In the genomic region with DNA sequence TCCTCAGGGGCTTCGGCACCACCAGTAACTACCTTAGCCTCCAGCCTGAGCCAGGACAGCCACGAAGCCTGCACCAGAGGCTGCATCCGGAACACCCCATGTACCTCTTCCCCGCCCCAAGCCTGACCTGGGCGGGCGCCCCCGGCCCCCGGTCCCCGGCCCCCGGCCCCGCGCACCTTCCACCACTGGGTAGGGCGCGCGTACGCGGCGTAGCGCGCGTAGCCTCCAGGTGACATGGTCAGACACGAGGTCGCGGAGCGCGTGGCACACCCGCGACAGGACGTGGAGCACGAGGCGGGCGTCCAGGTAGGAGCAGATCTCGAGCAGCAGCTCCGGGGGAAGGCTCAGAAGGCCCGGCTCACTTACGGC, we compare ENCODE assay signal across 8 cellular contexts. TPM values are rescaled to one million over a fixed set of nuclear protein-coding genes. Genes with fewer than 3 reads are reported as not detected.
DNase-seq lines count a peak whose midpoint lies in the region; ATAC-seq and FAIRE-seq lines count a peak whose summit lies in the region.
"Had no signal": no experiment of that assay in that cellular context is flagged by ENCODE, and none has a peak within 500 bp of the region (broad histone marks: within the 10 kb centered on the region; RNA-seq: fewer than 3 reads in every experiment).

No MANE protein-coding gene starts in this region.

- no peaks in the 10 kb centered on the region for H3K9me3 ChIP-seq in stomach smooth muscle (ENCODE audit: control insufficient read depth in 2 of 2, low read length in 2 of 2)

- peak overlapping the region; percentile 92 to 93 for H3K9ac ChIP-seq in stomach smooth muscle (ENCODE audit: low read length in 2 of 2)

- peaks cover 18% of the 10 kb centered on the region for H3K4me1 ChIP-seq in stomach smooth muscle (ENCODE audit: control insufficient read depth, insufficient read depth, low read length)

- peaks cover 3 to 8% (median 6%) of the 10 kb centered on the region in 3 donors for H3K27me3 Mint-ChIP-seq in immature natural killer cell (ENCODE audit: low read depth in 3 of 3)

- peaks cover 3 to 6% of the 10 kb centered on the region in 2 donors for H3K36me3 ChIP-seq in stomach smooth muscle (ENCODE audit: control insufficient read depth in 2 of 2, insufficient read depth in 2 of 2, low read length in 2 of 2)

- H3K27ac Mint-ChIP-seq in activated naive CD4-positive, alpha-beta T cell treated with anti-CD3 and anti-CD28 coated beads, Interleukin-2, amount 50 U/mL, for 72 hours: peak overlapping the region; percentile 36 to 89
- H3K27ac Mint-ChIP-seq in immature natural killer cell: peak overlapping the region in 5 of 6 donors; percentile 51 to 98 (median 91)

- H3K27ac ChIP-seq in stomach smooth muscle (ENCODE audit: low read length): no peak overlapping the region

- H3K27me3 ChIP-seq in stomach smooth muscle (ENCODE audit: control insufficient read depth in 1 of 2, insufficient read depth in 2 of 2, low read length in 2 of 2): no peaks in the 10 kb centered on the region

- H3K36me3 Mint-ChIP-seq in activated naive CD4-positive, alpha-beta T cell treated with anti-CD3 and anti-CD28 coated beads, Interleukin-2, amount 50 U/mL, for 72 hours: peaks cover 0 to 8% of the 10 kb centered on the region in 2 donors
- peaks cover 0 to 3% (median 0%) of the 10 kb centered on the region in 3 donors for H3K36me3 Mint-ChIP-seq in immature natural killer cell

- in situ Hi-C loops in G401 (cut with HindIII; ENCODE audit: low sequenced_read_pairs): no loop called here

- no peaks in the 10 kb centered on the region for H3K9me3 Mint-ChIP-seq in activated naive CD4-positive, alpha-beta T cell treated with anti-CD3 and anti-CD28 coated beads, Interleukin-2, amount 50 U/mL, for 72 hours
- no peaks in the 10 kb centered on the region for H3K9me3 Mint-ChIP-seq in immature natural killer cell

- FAIRE-seq in GM19239 (lab: Jason Lieb, UNC): no peak

- H3K4me3 ChIP-seq in stomach smooth muscle (ENCODE audit: low read length in 2 of 2): peak overlapping the region; percentile 88 to 94

- H3K4me1 Mint-ChIP-seq in immature natural killer cell: peaks cover 11 to 14% of the 10 kb centered on the region in 2 donors

- peak overlapping the region; percentile 90 to 94 (median 93) for H3K4me3 Mint-ChIP-seq in immature natural killer cell

- ATAC-seq in HG03108 (IDR thresholded peaks at IDR 0.05; ENCODE audit: unreplicated experiment): peak; percentile 2
- peak; percentile 15 to 39 for ATAC-seq in activated naive CD4-positive, alpha-beta T cell treated with anti-CD3 and anti-CD28 coated beads, Interleukin-2, amount 50 U/mL, for 72 hours

- peak; percentile 28 for DNase-seq in GM19239 (ENCODE audit: insufficient read length, low spot score)
- no peak for DNase-seq in activated naive CD4-positive, alpha-beta T cell treated with anti-CD3 and anti-CD28 coated beads, Interleukin-2, amount 50 U/mL, for 72 hours (ENCODE audit: low spot score in 2 of 2)
- no peak for DNase-seq in immature natural killer cell
- no peak for DNase-seq in G401 (ENCODE audit: low spot score)
- no peak for DNase-seq in NCI-H2171 (lab: John Stamatoyannopoulos, UW)

RNA-seq across cellular contexts. Expression of gene FBXW9, which starts 0.5 kb away (rescaled TPM):
- total RNA-seq in activated naive CD4-positive, alpha-beta T cell treated with anti-CD3 and anti-CD28 coated beads, Interleukin-2, amount 50 U/mL, for 72 hours: 1 to 10 TPM; 7.1 to 9.5 TPM
- 1 to 10 TPM; 6.4 to 8.2 (median 8.0) TPM for polyA plus RNA-seq in immature natural killer cell
- 39.2 and 41.6 TPM in 2 replicates for total RNA-seq in G401 (2014; rRNA removed; shearing (Covaris generic))

RNA-seq across cellular contexts. Expression of gene GNG14, which starts 8.2 kb away (rescaled TPM):
- not detected for total RNA-seq in activated naive CD4-positive, alpha-beta T cell treated with anti-CD3 and anti-CD28 coated beads, Interleukin-2, amount 50 U/mL, for 72 hours
- polyA plus RNA-seq in immature natural killer cell: not detected
- total RNA-seq in G401 (2014; rRNA removed; shearing (Covaris generic)): not detected in 2 replicates
- total RNA-seq: temporal lobe had no signal

RNA-seq across cellular contexts. Expression of gene DHPS, which starts 14.3 kb away (rescaled TPM):
- total RNA-seq in activated naive CD4-positive, alpha-beta T cell treated with anti-CD3 and anti-CD28 coated beads, Interleukin-2, amount 50 U/mL, for 72 hours: 100 to 1,000 TPM; 148 to 193 TPM
- 10 to 100 TPM; 70.8 to 76.0 (median 74.4) TPM for polyA plus RNA-seq in immature natural killer cell
- 70.6 and 99.0 TPM in 2 replicates for total RNA-seq in G401 (2014; rRNA removed; shearing (Covaris generic))

RNA-seq across cellular contexts. Expression of gene TNPO2, which starts 27.8 kb away (rescaled TPM):
- total RNA-seq in activated naive CD4-positive, alpha-beta T cell treated with anti-CD3 and anti-CD28 coated beads, Interleukin-2, amount 50 U/mL, for 72 hours: 100 to 1,000 TPM in 1 of 2 donors, 10 to 100 TPM in 1; 89.6 to 100 TPM
- polyA plus RNA-seq in immature natural killer cell: 1 to 10 TPM in 1 of 3 donors, under 1 TPM in 2; 0.46 to 4.0 (median 0.98) TPM
- total RNA-seq in G401 (2014; rRNA removed; shearing (Covaris generic)): 43.9 and 63.1 TPM in 2 replicates

RNA-seq across cellular contexts. Expression of gene WDR83, which starts 29.4 kb away (rescaled TPM):
- total RNA-seq in activated naive CD4-positive, alpha-beta T cell treated with anti-CD3 and anti-CD28 coated beads, Interleukin-2, amount 50 U/mL, for 72 hours: 10 to 100 TPM; 14.9 to 21.8 TPM
- polyA plus RNA-seq in immature natural killer cell: 10 to 100 TPM; 19.9 to 30.1 (median 23.2) TPM
- total RNA-seq in G401 (2014; rRNA removed; shearing (Covaris generic)): 10.9 and 17.9 TPM in 2 replicates
